Comparison of ENCODE assay signal across 9 cellular contexts in the genomic region with DNA sequence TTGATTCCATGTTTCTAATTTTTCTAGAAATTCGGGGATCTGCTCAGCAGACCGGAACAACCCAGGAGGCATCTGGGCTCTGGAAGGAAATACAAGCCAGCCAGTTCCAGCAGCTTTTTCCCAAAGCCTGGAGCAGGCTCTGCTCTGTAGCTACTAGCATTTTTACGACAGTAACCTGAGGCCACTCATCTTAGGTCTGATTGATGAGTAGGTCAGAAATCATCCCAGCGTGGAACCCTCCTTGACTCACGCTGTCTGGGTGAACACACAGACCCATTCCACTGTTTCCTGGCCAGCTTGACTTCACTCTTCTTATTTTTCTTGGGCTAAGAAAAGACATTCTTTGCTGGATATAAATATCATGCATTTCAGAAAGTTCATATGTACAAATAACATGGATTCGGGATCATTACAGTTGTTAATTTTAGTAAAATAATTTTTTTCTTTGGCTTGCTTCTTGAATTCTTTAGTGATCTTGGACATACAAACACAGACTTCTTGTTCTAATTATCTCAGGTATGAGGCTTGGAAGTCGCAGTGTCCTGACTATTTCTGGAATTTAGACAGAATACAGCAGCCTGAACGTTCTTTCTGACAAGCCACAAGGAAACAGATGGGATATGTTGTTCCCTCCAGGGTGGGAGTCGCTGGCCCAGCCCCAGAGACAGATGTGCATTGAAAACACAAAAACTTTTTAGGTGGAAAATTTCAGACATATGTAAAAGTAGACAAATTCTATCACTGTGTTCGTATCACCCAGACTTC. TPM values are rescaled to one million over a fixed set of nuclear protein-coding genes. Genes with fewer than 3 reads are reported as not detected.
DNase-seq lines count a peak whose midpoint lies in the region; ATAC-seq and TF ChIP-seq lines count a peak whose summit lies in the region.
"Had no signal": no experiment of that assay in that cellular context is flagged by ENCODE, and none has a peak within 500 bp of the region (broad histone marks: within the 10 kb centered on the region; RNA-seq: fewer than 3 reads in every experiment).

No MANE protein-coding gene starts in this region.

- H3K4me1 ChIP-seq in SJSA1 (replicated peaks), result peaks cover 47% of the 10 kb centered on the region
- peaks cover 21 to 24% of the 10 kb centered on the region in 2 donors for H3K4me1 ChIP-seq in thoracic aorta (ENCODE audit: control insufficient read depth in 1 of 2, low read depth in 2 of 2)

- H3K36me3 Mint-ChIP-seq in activated T-cell treated with anti-CD3 and anti-CD28 coated beads, Interleukin-2, amount 50 U/mL, for 72 hours (ENCODE audit: insufficient read depth in 2 of 2), result no peaks in the 10 kb centered on the region

- no peaks in the 10 kb centered on the region for H3K9me3 Mint-ChIP-seq in activated T-cell treated with anti-CD3 and anti-CD28 coated beads, Interleukin-2, amount 50 U/mL, for 72 hours

- peak in 1 of 2 donors; percentile 19 for DNase-seq in activated T-cell treated with anti-CD3 and anti-CD28 coated beads, Interleukin-2, amount 50 U/mL, for 72 hours
- DNase-seq in activated T-cell treated with anti-CD3 and anti-CD28 coated beads, Interleukin-2, amount 50 U/mL, for 48 hours, result no peak
- peak; percentile 74 to 75 for DNase-seq in SJSA1 (ENCODE audit: low read depth in 1 of 2, low spot score in 2 of 2)
- peak; percentile 79 for DNase-seq in fibroblast of peridontal ligament (ENCODE audit: extremely low read depth)
- DNase-seq in thoracic aorta (ENCODE audit: low spot score), result no peak
- DNase-seq in ureter (ENCODE audit: low spot score), result no peak
- DNase-seq in nucleus accumbens (lab: John Stamatoyannopoulos, UW), result no peak

- no peaks in the 10 kb centered on the region for H3K27me3 ChIP-seq in SJSA1 (replicated peaks)
- H3K27me3 ChIP-seq in thoracic aorta (replicated peaks; ENCODE audit: insufficient read depth), result no peaks in the 10 kb centered on the region

- no peaks in the 10 kb centered on the region for H3K4me1 Mint-ChIP-seq in activated T-cell treated with anti-CD3 and anti-CD28 coated beads, Interleukin-2, amount 50 U/mL, for 72 hours (ENCODE audit: low read depth)

- peak overlapping the region; percentile 80 for H3K27ac ChIP-seq in SJSA1
- H3K27ac ChIP-seq in thoracic aorta, result peak overlapping the region; percentile 51 to 78
- H3K27ac ChIP-seq: neutrophil had no signal

- H3K36me3 ChIP-seq in SJSA1, result no peaks in the 10 kb centered on the region
- no peaks in the 10 kb centered on the region for H3K36me3 ChIP-seq in thoracic aorta
- H3K36me3 ChIP-seq: neutrophil had no signal

- peaks cover 21% of the 10 kb centered on the region for H3K27me3 Mint-ChIP-seq in activated T-cell treated with anti-CD3 and anti-CD28 coated beads, Interleukin-2, amount 50 U/mL, for 72 hours (ENCODE audit: low read depth)

- H3K9me3 ChIP-seq in SJSA1 (replicated peaks) (no peaks in the 10 kb centered on the region), thoracic aorta (no peaks in the 10 kb centered on the region)
- H3K9me3 ChIP-seq: neutrophil had no signal

- H3K4me3 ChIP-seq in SJSA1 (no peak overlapping the region), thoracic aorta (peak overlapping the region; percentile 37)

- H3K27ac Mint-ChIP-seq in activated T-cell treated with anti-CD3 and anti-CD28 coated beads, Interleukin-2, amount 50 U/mL, for 72 hours, result peak overlapping the region; percentile 90

- peak overlapping the region in 1 of 2 donors; percentile 74 for H3K4me3 Mint-ChIP-seq in activated T-cell treated with anti-CD3 and anti-CD28 coated beads, Interleukin-2, amount 50 U/mL, for 72 hours

- TF ChIP-seq CTCF in thoracic aorta (IDR thresholded peaks at IDR 0.05), result no peak

- ATAC-seq in activated T-cell treated with anti-CD3 and anti-CD28 coated beads, Interleukin-2, amount 50 U/mL, for 72 hours (replicated peaks in 1 of 2), result no peak
- ATAC-seq in thoracic aorta (ENCODE audit: insufficient number of reproducible peaks, low FRiP score, low read depth) (no peak), GM21737 (IDR thresholded peaks at IDR 0.05; ENCODE audit: unreplicated experiment) (no peak)

RNA-seq across cellular contexts. Expression of a gene that starts 54.6 kb away (rescaled TPM):
- total RNA-seq in activated T-cell treated with anti-CD3 and anti-CD28 coated beads, Interleukin-2, amount 50 U/mL, for 72 hours, result 10 to 100 TPM; 76.7 to 79.9 TPM
- 51.0 and 72.8 TPM in 2 replicates for total RNA-seq in SJSA1 (2014; rRNA removed; shearing (Covaris generic))
- total RNA-seq in thoracic aorta (100 to 1,000 TPM; 104 to 125 TPM), ureter (88.2 TPM)

Comparison
In these comparisons a context has a peak if more than half of its experiments do, and no peak if none do; other contexts are left out.
1. DNase-seq: peak in SJSA1 (2 of 2) and fibroblast of peridontal ligament (single experiment); none in activated T-cell treated with anti-CD3 and anti-CD28 coated beads, Interleukin-2, amount 50 U/mL, for 48 hours (0 of 2), thoracic aorta (single experiment), ureter (single experiment) and nucleus accumbens (0 of 56).